In the genomic region with DNA sequence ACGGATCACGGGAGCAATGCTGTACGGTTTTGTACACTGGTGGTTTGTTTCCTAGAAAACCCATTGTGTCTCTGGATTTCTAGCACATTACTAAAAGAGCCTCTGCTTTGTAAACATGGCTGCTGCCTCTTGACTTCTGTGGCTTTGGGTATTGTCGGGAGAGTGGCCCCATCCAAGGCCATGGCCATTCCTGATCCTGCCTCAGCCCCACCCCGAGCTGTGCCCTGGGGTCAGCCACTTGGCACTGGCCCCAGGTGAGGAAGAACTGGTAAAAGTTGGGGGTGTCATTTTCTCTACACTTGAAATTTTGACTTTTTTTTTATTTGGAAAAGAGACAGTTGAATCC, we compare ENCODE assay signal across 12 cellular contexts. TPM values are rescaled to one million over a fixed set of nuclear protein-coding genes. Genes with fewer than 3 reads are reported as not detected.
DNase-seq lines count a peak whose midpoint lies in the region; TF ChIP-seq lines count a peak whose summit lies in the region.
"Had no signal": no experiment of that assay in that cellular context is flagged by ENCODE, and none has a peak within 500 bp of the region (broad histone marks: within the 10 kb centered on the region; RNA-seq: fewer than 3 reads in every experiment).

No MANE protein-coding gene starts in this region.

- no peak overlapping the region for H3K56ac ChIP-seq in H9 (ENCODE audit: insufficient read length, low read depth, low read length)

- intact Hi-C loops in stomach (cut with DNase I; ENCODE audit: low total_unique reads), result no loop called here

- no peak overlapping the region for H2AFZ ChIP-seq in H9 (ENCODE audit: low read length)
- H2AFZ ChIP-seq: neural progenitor cell had no signal

- H3K36me3 ChIP-seq in liver (ENCODE audit: control insufficient read depth in 4 of 4, insufficient read depth in 3 of 4, low read depth in 1 of 4, low read length in 3 of 4) (peaks cover under 1 to 27% (median 10%) of the 10 kb centered on the region in 4 donors), stomach (peaks cover 30 to 87% (median 80%) of the 10 kb centered on the region in 4 donors)
- H3K36me3 ChIP-seq: neural progenitor cell had no signal

- no peaks in the 10 kb centered on the region for H3K79me1 ChIP-seq in H9 (ENCODE audit: insufficient read depth, low read depth, low read length, poor library complexity, severe bottlenecking)

- no peak for TF ChIP-seq EP300 in stomach (IDR thresholded peaks at IDR 0.05)

- H3K14ac ChIP-seq in H9 (ENCODE audit: insufficient read depth, low read length), result no peak overlapping the region

- no peak overlapping the region for H3T11ph ChIP-seq in H9 (ENCODE audit: low read length)

- no peak overlapping the region for H2BK20ac ChIP-seq in H9 (ENCODE audit: low read depth, low read length, poor library complexity, severe bottlenecking)

- no peak overlapping the region for H3K27ac ChIP-seq in H9 (ENCODE audit: insufficient read length, low read depth, low read length)
- peak overlapping the region; percentile 15 for H3K27ac ChIP-seq in angular gyrus (ENCODE audit: low read depth, low read length)
- H3K27ac ChIP-seq in liver (ENCODE audit: low read depth in 1 of 2, low read length in 2 of 2), result peak overlapping the region; percentile 45 to 68
- H3K27ac ChIP-seq in stomach, result peak overlapping the region in 3 of 5 donors; percentile 16 to 61 (median 24)
- H3K27ac ChIP-seq: neural progenitor cell had no signal

- H3K27ac Mint-ChIP-seq in H9 (peak overlapping the region in 2 of 3 experiments; percentile 72 to 75; a peak in 3 of 7 replicates), progenitor cell of endocrine pancreas (no peak overlapping the region)
- H3K27ac Mint-ChIP-seq: neural progenitor cell had no signal

- no peak for TF ChIP-seq RAD21 in liver (IDR thresholded peaks at IDR 0.05)

- H3K9me3 Mint-ChIP-seq in H9 (no peaks in the 10 kb centered on the region), progenitor cell of endocrine pancreas (ENCODE audit: low read depth) (no peaks in the 10 kb centered on the region)
- H3K9me3 Mint-ChIP-seq: neural progenitor cell had no signal

- H2AK5ac ChIP-seq in H9 (ENCODE audit: insufficient read length, low read length), result no peak overlapping the region

- H2BK5ac ChIP-seq in H9 (ENCODE audit: insufficient read length, low read length), result no peak overlapping the region

- H3K9ac ChIP-seq in H9 (ENCODE audit: extremely low read depth, insufficient read length, low read length) (no peak overlapping the region), liver (ENCODE audit: low read depth in 1 of 2, low read length in 2 of 2) (no peak overlapping the region)
- H3K9ac ChIP-seq: neural progenitor cell had no signal

- H2BK12ac ChIP-seq in H9 (ENCODE audit: insufficient read length, low read depth, low read length), result no peak overlapping the region

- H4K5ac ChIP-seq in H9 (ENCODE audit: insufficient read length, low read depth, low read length), result no peak overlapping the region

- H3K18ac ChIP-seq in H9 (ENCODE audit: insufficient read length, low read depth, low read length), result no peak overlapping the region

- no peak overlapping the region for H2BK15ac ChIP-seq in H9 (ENCODE audit: low read depth, low read length)

- H4K20me1 ChIP-seq in H9 (ENCODE audit: control insufficient read depth, insufficient read depth, insufficient read length), result no peaks in the 10 kb centered on the region

- no peak overlapping the region for H3K4ac ChIP-seq in H9 (ENCODE audit: low read depth, low read length)

- peaks cover 8 to 18% (median 12%) of the 10 kb centered on the region in 3 experiments for H3K36me3 Mint-ChIP-seq in H9 (ENCODE audit: insufficient read depth in 1 of 3, low read depth in 3 of 3)
- H3K36me3 Mint-ChIP-seq in progenitor cell of endocrine pancreas (ENCODE audit: insufficient read depth), result no peaks in the 10 kb centered on the region
- H3K36me3 Mint-ChIP-seq: neural progenitor cell had no signal

- no peak overlapping the region for H3K4me2 ChIP-seq in H9 (ENCODE audit: insufficient read depth, insufficient read length, low read length)
- H3K4me2 ChIP-seq: neural progenitor cell had no signal

- no peak for TF ChIP-seq POLR2A in stomach (IDR thresholded peaks at IDR 0.05)

- no peak overlapping the region for H4K8ac ChIP-seq in H9 (replicated peaks; ENCODE audit: insufficient read length, low read depth, low read length)

- no peaks in the 10 kb centered on the region for H3K27me3 ChIP-seq in H9 (ENCODE audit: insufficient read depth, low read length)
- no peaks in the 10 kb centered on the region for H3K27me3 ChIP-seq in liver (ENCODE audit: control insufficient read depth in 4 of 4, insufficient read depth in 4 of 4, low read length in 3 of 4)
- H3K27me3 ChIP-seq in stomach, result no peaks in the 10 kb centered on the region
- H3K27me3 ChIP-seq: BE2C, neural progenitor cell, transverse colon had no signal

- H3K27me3 Mint-ChIP-seq in H9 (ENCODE audit: low read depth) (no peaks in the 10 kb centered on the region; the same call in 1 of the 2 replicates), progenitor cell of endocrine pancreas (no peaks in the 10 kb centered on the region)

- H3K4me3 Mint-ChIP-seq in H9 (no peak overlapping the region), progenitor cell of endocrine pancreas (ENCODE audit: low read depth) (no peak overlapping the region)
- H3K4me3 Mint-ChIP-seq: neural progenitor cell had no signal

- H3K4me3 ChIP-seq in liver (ENCODE audit: low read depth in 1 of 3, low read length in 3 of 3) (no peak overlapping the region), stomach (no peak overlapping the region)
- H3K4me3 ChIP-seq: neural progenitor cell, transverse colon had no signal

- H3K4me1 Mint-ChIP-seq in H9 (peaks cover 24 to 28% of the 10 kb centered on the region in 2 experiments), progenitor cell of endocrine pancreas (ENCODE audit: low read depth) (peaks cover 5% of the 10 kb centered on the region)

- H3K79me2 ChIP-seq in H9 (ENCODE audit: insufficient read depth, low read length), result no peaks in the 10 kb centered on the region

- H2BK120ac ChIP-seq in H9 (ENCODE audit: low read depth, low read length, poor library complexity, severe bottlenecking), result no peak overlapping the region

- H3K9me3 ChIP-seq in H9 (ENCODE audit: control insufficient read depth, low read depth, low read length), result no peaks in the 10 kb centered on the region
- no peaks in the 10 kb centered on the region for H3K9me3 ChIP-seq in liver (ENCODE audit: control insufficient read depth in 4 of 4, low read length in 3 of 4)
- H3K9me3 ChIP-seq in stomach, result no peaks in the 10 kb centered on the region
- H3K9me3 ChIP-seq: BE2C, transverse colon had no signal

- H3K4me1 ChIP-seq in H9 (ENCODE audit: insufficient read depth, low read length), result no peaks in the 10 kb centered on the region; the same call in 1 of the 2 replicates
- H3K4me1 ChIP-seq in liver (ENCODE audit: control insufficient read depth in 4 of 4, insufficient read depth in 4 of 4, low read length in 3 of 4), result peaks cover 9 to 27% (median 20%) of the 10 kb centered on the region in 4 donors
- H3K4me1 ChIP-seq in stomach, result peaks cover 5 to 24% (median 13%) of the 10 kb centered on the region in 4 donors
- H3K4me1 ChIP-seq: BE2C had no signal

- no peak overlapping the region for H3K23ac ChIP-seq in H9 (ENCODE audit: insufficient read length, low read depth, low read length)

- H4K91ac ChIP-seq in H9 (ENCODE audit: insufficient read length, low read depth, low read length), result no peak overlapping the region

- DNase-seq in H9 (no peak), stomach (no peak), progenitor cell of endocrine pancreas (ENCODE audit: low spot score, unreplicated experiment) (no peak), GM19240 (ENCODE audit: insufficient read length, low spot score) (no peak), T-helper 2 cell (no peak)
- DNase-seq: activated CD8-positive, alpha-beta memory T cell treated with anti-CD3 and anti-CD28 coated beads for 24 hours; activated naive CD4-positive, alpha-beta T cell treated with Interleukin-2 at 50 U/mL for 16 hours; BE2C; transverse colon had no signal

- no peak for TF ChIP-seq CTCF in H9 (conservative IDR thresholded peaks at IDR 0.05)
- no peak for TF ChIP-seq CTCF in liver (IDR thresholded peaks at IDR 0.05; ENCODE audit: low read depth, low read length, missing input control)
- no peak for TF ChIP-seq CTCF in stomach (IDR thresholded peaks at IDR 0.05)
- no peak for TF ChIP-seq CTCF in progenitor cell of endocrine pancreas (IDR thresholded peaks at IDR 0.05; ENCODE audit: unreplicated experiment)

- H3K23me2 ChIP-seq in H9 (ENCODE audit: insufficient read length, low read depth, low read length, poor library complexity, severe bottlenecking), result no peaks in the 10 kb centered on the region

- WGBS in H9 (ENCODE audit: extremely low coverage, insufficient read length, low lambda C conversion rate), result no CpG with 5 or more reads among the region's 5 CpGs
- 84% methylated on average over 5 of the region's 5 CpGs for WGBS in liver
- WGBS in stomach, 5 donors, result 76 to 89% (median 77%) methylated on average over 5 of the region's 5 CpGs

TF ChIP-seq in liver, 16 proteins besides CTCF, POLR2A, EP300 and RAD21:
- TF ChIP-seq, protein P1, sequence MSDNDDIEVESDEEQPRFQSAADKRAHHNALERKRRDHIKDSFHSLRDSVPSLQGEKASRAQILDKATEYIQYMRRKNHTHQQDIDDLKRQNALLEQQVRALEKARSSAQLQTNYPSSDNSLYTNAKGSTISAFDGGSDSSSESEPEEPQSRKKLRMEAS (IDR thresholded peaks at IDR 0.05), result no peak
- TF ChIP-seq FOXA1 (IDR thresholded peaks at IDR 0.05) (no peak), JUND (IDR thresholded peaks at IDR 0.05) (no peak)

RNA-seq across cellular contexts. Expression of a gene that starts 36.5 kb away (rescaled TPM):
- total RNA-seq in H9 (2021) (10.4 and 10.6 TPM in 2 replicates), liver (10 to 100 TPM; 13.7 to 23.8 TPM), stomach (100 to 1,000 TPM in 1 of 5 donors, 10 to 100 TPM in 4; 16.5 to 167 (median 49.8) TPM), progenitor cell of endocrine pancreas (9.8 and 11.0 TPM in 2 replicates)
- polyA plus RNA-seq in liver (10 to 100 TPM in 1 of 2 donors, 1 to 10 TPM in 1; 9.9 to 14.7 TPM), stomach (10 to 100 TPM in 2 of 3 donors, 1 to 10 TPM in 1; 9.0 to 19.7 (median 13.8) TPM)

RNA-seq across cellular contexts. Expression of a gene that starts 59.9 kb away (rescaled TPM):
- total RNA-seq in H9 (2021) (31.4 and 35.6 TPM in 2 replicates), liver (10 to 100 TPM; 21.5 to 31.2 TPM), stomach (10 to 100 TPM in 3 of 5 donors, 1 to 10 TPM in 2; 2.7 to 32.4 (median 18.1) TPM), progenitor cell of endocrine pancreas (47.7 and 48.0 TPM in 2 replicates)
- polyA plus RNA-seq in liver (10 to 100 TPM; 12.1 to 17.7 TPM), stomach (1 to 10 TPM; 5.2 to 8.2 (median 8.2) TPM)
